Comparison of ENCODE assay signal across 1 cellular context in genomic region chr4:25233737-25234389, GRCh38.
A peak's percentile ranks its signal among the peaks of the same experiment; 100 is the strongest.
TF ChIP-seq lines count a peak whose summit lies in the region.

Gene PI4K2B (plus strand): TSS chr4:25234033. CDS start chr4:25234164, 131 bp downstream.

TF ChIP-seq in HepG2, 621 proteins besides CTCF, POLR2A, EP300 and RAD21 (continued from another document and continues in another):
- TF ChIP-seq, protein P1, sequence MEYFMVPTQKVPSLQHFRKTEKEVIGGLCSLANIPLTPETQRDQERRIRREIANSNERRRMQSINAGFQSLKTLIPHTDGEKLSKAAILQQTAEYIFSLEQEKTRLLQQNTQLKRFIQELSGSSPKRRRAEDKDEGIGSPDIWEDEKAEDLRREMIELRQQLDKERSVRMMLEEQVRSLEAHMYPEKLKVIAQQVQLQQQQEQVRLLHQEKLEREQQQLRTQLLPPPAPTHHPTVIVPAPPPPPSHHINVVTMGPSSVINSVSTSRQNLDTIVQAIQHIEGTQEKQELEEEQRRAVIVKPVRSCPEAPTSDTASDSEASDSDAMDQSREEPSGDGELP (IDR thresholded peaks at IDR 0.05; ENCODE audit: borderline replicate concordance, low read depth): peak; percentile 50; the same call in 1 of the 2 replicates
- TF ChIP-seq ZNF883 (CRISPR knock-in tag; IDR thresholded peaks at IDR 0.05; ENCODE audit: not compliant biosample characterization) (no peak), ZNF543 (CRISPR knock-in tag; IDR thresholded peaks at IDR 0.05) (peak; percentile 79; the same call in 1 of the 2 replicates), ZNF724P (CRISPR knock-in tag; IDR thresholded peaks at IDR 0.05; ENCODE audit: borderline replicate concordance) (no peak), SIN3B (IDR thresholded peaks at IDR 0.05; ENCODE audit: low read length) (no peak), PHF20 (CRISPR knock-in tag; IDR thresholded peaks at IDR 0.05) (no peak), KDM1A (CRISPR knock-in tag; IDR thresholded peaks at IDR 0.05) (no peak), PPARG (CRISPR knock-in tag; conservative IDR thresholded peaks at IDR 0.05) (no peak), JUN (CRISPR knock-in tag; IDR thresholded peaks at IDR 0.05) (no peak), SNRNP70 (IDR thresholded peaks at IDR 0.05; ENCODE audit: low read depth, low read length) (no peak), PBX2 (CRISPR knock-in tag; IDR thresholded peaks at IDR 0.05) (no peak), FLYWCH1 (CRISPR knock-in tag; IDR thresholded peaks at IDR 0.05) (no peak), SAFB2 (CRISPR knock-in tag; IDR thresholded peaks at IDR 0.05; ENCODE audit: borderline replicate concordance, low read depth) (peak; percentile 74), CSRNP2 (CRISPR knock-in tag; conservative IDR thresholded peaks at IDR 0.05; ENCODE audit: low read depth) (no peak), RARG (CRISPR knock-in tag; IDR thresholded peaks at IDR 0.05; ENCODE audit: low read depth) (no peak), KMT2B (CRISPR knock-in tag; IDR thresholded peaks at IDR 0.05) (no peak), SPEN (CRISPR knock-in tag; IDR thresholded peaks at IDR 0.05; ENCODE audit: low read depth) (peak; percentile 53), MED1 (CRISPR knock-in tag; IDR thresholded peaks at IDR 0.05) (peak; percentile 46; the same call in 1 of the 2 replicates), MYNN (CRISPR knock-in tag; IDR thresholded peaks at IDR 0.05; ENCODE audit: low read depth) (no peak), DZIP1 (CRISPR knock-in tag; IDR thresholded peaks at IDR 0.05) (no peak), HHEX (CRISPR knock-in tag; IDR thresholded peaks at IDR 0.05) (no peak), ZNF256 (CRISPR knock-in tag; conservative IDR thresholded peaks at IDR 0.05) (0 out of 2 replicates have a peak, but pooled peaks have one; percentile 57), HCFC1 (IDR thresholded peaks at IDR 0.05; ENCODE audit: low read depth, low read length) (no peak), E2F2 (CRISPR knock-in tag; IDR thresholded peaks at IDR 0.05; ENCODE audit: borderline replicate concordance) (no peak), TGIF2 (CRISPR knock-in tag; IDR thresholded peaks at IDR 0.05) (no peak), ZNF235 (CRISPR knock-in tag; IDR thresholded peaks at IDR 0.05; ENCODE audit: borderline replicate concordance) (no peak; the same call in 1 of the 2 replicates), ZNF225 (CRISPR knock-in tag; IDR thresholded peaks at IDR 0.05) (no peak), IRF9 (CRISPR knock-in tag; IDR thresholded peaks at IDR 0.05; ENCODE audit: borderline replicate concordance) (peak; percentile 31; the same call in 1 of the 2 replicates), CREB1 (IDR thresholded peaks at IDR 0.05) (no peak), CREB1 (CRISPR knock-in tag; IDR thresholded peaks at IDR 0.05) (no peak), ZNF678 (CRISPR knock-in tag; IDR thresholded peaks at IDR 0.05) (0 out of 2 replicates have a peak, but pooled peaks have one; percentile 42), SIX1 (CRISPR knock-in tag; IDR thresholded peaks at IDR 0.05; ENCODE audit: borderline replicate concordance) (no peak), FOXM1 (CRISPR knock-in tag; IDR thresholded peaks at IDR 0.05) (no peak), ZNF510 (CRISPR knock-in tag; IDR thresholded peaks at IDR 0.05; ENCODE audit: low read depth) (no peak), NFE2L2 (IDR thresholded peaks at IDR 0.05; ENCODE audit: low read length) (no peak), CEBPB (IDR thresholded peaks at IDR 0.05; ENCODE audit: borderline replicate concordance, low read depth, low read length) (no peak), ZFX (CRISPR knock-in tag; IDR thresholded peaks at IDR 0.05; ENCODE audit: low read depth) (peak; percentile 67), ZNF280B (CRISPR knock-in tag; IDR thresholded peaks at IDR 0.05; ENCODE audit: borderline replicate concordance) (no peak), ZNF138 (CRISPR knock-in tag; IDR thresholded peaks at IDR 0.05; ENCODE audit: low read depth) (peak; percentile 71; the same call in 1 of the 2 replicates), PHB2 (IDR thresholded peaks at IDR 0.05; ENCODE audit: partially characterized antibody) (no peak), NONO (IDR thresholded peaks at IDR 0.05) (no peak), NONO (CRISPR knock-in tag; conservative IDR thresholded peaks at IDR 0.05) (peak; percentile 58; the same call in 1 of the 2 replicates), ZBTB42 (CRISPR knock-in tag; IDR thresholded peaks at IDR 0.05) (no peak), ZNF33A (CRISPR knock-in tag; IDR thresholded peaks at IDR 0.05; ENCODE audit: borderline replicate concordance) (no peak), NR2F1 (CRISPR knock-in tag; IDR thresholded peaks at IDR 0.05) (no peak), ETV5 (CRISPR knock-in tag; IDR thresholded peaks at IDR 0.05; ENCODE audit: borderline replicate concordance) (no peak), SMYD3 (CRISPR knock-in tag; IDR thresholded peaks at IDR 0.05) (no peak; the same call in 1 of the 2 replicates), ZNF788 (CRISPR knock-in tag; IDR thresholded peaks at IDR 0.05; ENCODE audit: borderline replicate concordance) (no peak)
- TF ChIP-seq, protein P2, sequence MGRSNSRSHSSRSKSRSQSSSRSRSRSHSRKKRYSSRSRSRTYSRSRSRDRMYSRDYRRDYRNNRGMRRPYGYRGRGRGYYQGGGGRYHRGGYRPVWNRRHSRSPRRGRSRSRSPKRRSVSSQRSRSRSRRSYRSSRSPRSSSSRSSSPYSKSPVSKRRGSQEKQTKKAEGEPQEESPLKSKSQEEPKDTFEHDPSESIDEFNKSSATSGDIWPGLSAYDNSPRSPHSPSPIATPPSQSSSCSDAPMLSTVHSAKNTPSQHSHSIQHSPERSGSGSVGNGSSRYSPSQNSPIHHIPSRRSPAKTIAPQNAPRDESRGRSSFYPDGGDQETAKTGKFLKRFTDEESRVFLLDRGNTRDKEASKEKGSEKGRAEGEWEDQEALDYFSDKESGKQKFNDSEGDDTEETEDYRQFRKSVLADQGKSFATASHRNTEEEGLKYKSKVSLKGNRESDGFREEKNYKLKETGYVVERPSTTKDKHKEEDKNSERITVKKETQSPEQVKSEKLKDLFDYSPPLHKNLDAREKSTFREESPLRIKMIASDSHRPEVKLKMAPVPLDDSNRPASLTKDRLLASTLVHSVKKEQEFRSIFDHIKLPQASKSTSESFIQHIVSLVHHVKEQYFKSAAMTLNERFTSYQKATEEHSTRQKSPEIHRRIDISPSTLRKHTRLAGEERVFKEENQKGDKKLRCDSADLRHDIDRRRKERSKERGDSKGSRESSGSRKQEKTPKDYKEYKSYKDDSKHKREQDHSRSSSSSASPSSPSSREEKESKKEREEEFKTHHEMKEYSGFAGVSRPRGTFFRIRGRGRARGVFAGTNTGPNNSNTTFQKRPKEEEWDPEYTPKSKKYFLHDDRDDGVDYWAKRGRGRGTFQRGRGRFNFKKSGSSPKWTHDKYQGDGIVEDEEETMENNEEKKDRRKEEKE (IDR thresholded peaks at IDR 0.05): no peak
- TF ChIP-seq, protein P3, sequence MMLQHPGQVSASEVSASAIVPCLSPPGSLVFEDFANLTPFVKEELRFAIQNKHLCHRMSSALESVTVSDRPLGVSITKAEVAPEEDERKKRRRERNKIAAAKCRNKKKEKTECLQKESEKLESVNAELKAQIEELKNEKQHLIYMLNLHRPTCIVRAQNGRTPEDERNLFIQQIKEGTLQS (CRISPR knock-in tag; IDR thresholded peaks at IDR 0.05): no peak
- TF ChIP-seq, protein P4, sequence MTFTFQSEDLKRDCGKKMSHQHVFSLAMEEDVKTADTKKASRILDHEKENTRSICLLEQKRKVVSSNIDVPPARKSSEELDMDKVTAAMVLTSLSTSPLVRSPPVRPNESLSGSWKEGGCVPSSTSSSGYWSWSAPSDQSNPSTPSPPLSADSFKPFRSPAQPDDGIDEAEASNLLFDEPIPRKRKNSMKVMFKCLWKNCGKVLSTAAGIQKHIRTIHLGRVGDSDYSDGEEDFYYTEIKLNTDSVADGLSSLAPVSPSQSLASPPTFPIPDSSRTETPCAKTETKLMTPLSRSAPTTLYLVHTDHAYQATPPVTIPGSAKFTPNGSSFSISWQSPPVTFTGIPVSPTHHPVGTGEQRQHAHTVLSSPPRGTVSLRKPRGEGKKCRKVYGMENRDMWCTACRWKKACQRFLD (CRISPR knock-in tag; IDR thresholded peaks at IDR 0.05; ENCODE audit: borderline replicate concordance): peak; percentile 44; the same call in 1 of the 2 replicates
- TF ChIP-seq, protein P5, sequence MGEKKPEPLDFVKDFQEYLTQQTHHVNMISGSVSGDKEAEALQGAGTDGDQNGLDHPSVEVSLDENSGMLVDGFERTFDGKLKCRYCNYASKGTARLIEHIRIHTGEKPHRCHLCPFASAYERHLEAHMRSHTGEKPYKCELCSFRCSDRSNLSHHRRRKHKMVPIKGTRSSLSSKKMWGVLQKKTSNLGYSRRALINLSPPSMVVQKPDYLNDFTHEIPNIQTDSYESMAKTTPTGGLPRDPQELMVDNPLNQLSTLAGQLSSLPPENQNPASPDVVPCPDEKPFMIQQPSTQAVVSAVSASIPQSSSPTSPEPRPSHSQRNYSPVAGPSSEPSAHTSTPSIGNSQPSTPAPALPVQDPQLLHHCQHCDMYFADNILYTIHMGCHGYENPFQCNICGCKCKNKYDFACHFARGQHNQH (CRISPR knock-in tag; IDR thresholded peaks at IDR 0.05): no peak
- TF ChIP-seq, protein P6, sequence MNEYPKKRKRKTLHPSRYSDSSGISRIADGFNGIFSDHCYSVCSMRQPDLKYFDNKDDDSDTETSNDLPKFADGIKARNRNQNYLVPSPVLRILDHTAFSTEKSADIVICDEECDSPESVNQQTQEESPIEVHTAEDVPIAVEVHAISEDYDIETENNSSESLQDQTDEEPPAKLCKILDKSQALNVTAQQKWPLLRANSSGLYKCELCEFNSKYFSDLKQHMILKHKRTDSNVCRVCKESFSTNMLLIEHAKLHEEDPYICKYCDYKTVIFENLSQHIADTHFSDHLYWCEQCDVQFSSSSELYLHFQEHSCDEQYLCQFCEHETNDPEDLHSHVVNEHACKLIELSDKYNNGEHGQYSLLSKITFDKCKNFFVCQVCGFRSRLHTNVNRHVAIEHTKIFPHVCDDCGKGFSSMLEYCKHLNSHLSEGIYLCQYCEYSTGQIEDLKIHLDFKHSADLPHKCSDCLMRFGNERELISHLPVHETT (CRISPR knock-in tag; conservative IDR thresholded peaks at IDR 0.05): no peak; the same call in 1 of the 2 replicates
